In the genomic region with DNA sequence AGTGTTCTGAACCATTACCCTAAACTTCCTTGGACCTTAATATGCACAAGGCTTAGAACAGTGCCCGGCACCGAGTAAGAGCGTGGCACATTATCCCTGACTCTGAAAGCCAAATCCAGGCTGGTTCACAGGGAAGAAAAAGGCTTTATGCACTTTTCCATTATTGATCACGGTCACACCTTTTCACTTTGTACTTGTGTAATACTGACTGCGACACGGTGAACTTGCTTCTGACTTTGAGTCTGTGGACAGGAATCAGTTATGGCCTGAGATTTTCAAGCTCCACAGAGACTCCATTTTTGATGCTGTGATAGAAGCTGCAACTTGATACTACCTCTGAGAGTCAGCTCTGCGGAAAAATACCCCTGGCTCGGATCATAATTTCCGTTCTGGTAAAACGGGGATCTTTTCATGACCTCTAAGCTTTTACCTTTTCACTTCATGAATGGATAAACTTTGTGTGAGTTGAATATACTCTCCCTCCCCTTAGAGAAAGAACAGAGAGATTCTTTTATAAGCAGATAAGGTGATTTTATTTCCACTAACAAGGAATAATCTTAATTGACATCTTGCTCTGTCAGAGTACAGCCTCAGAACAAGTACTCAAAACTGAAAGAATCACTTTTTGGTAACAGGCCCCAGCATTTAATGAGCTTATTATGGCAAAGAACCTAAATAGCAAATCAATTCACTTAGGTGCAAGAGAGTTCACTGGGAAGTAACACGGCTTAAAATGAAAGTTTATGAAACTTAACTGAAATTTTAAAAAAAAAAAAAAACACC, we compare ENCODE assay signal across 15 cellular contexts.
DNase-seq lines count a peak whose midpoint lies in the region; ATAC-seq, FAIRE-seq and TF ChIP-seq lines count a peak whose summit lies in the region.
"Had no signal": no experiment of that assay in that cellular context is flagged by ENCODE, and none has a peak within 500 bp of the region (broad histone marks: within the 10 kb centered on the region; RNA-seq: fewer than 3 reads in every experiment).

No MANE protein-coding gene starts in this region.

- H3K36me3 Mint-ChIP-seq in activated T-helper 1 cell treated with anti-CD3 and anti-CD28 coated beads, Interleukin-12 subunit alpha, Interleukin-12 subunit beta, Interleukin-2, Interleukin-4 antibody, amounts not matched to agents 30 ng/mL and 10 ng/mL and 1 ng/mL, durations not matched to agents 14 hours and 24 hours and 36 hours (ENCODE audit: low read depth), result peaks cover 18% of the 10 kb centered on the region
- H3K36me3 Mint-ChIP-seq: stimulated activated effector memory CD8-positive, alpha-beta T cell treated with anti-CD3 and anti-CD28 coated beads, Interleukin-12 subunit alpha, Interleukin-12 subunit beta, amount 100 ng/mL, for 72 hours had no signal

- peaks cover 6% of the 10 kb centered on the region for H3K9me3 Mint-ChIP-seq in activated T-helper 1 cell treated with anti-CD3 and anti-CD28 coated beads, Interleukin-12 subunit alpha, Interleukin-12 subunit beta, Interleukin-2, Interleukin-4 antibody, amounts not matched to agents 30 ng/mL and 10 ng/mL and 1 ng/mL, durations not matched to agents 14 hours and 24 hours and 36 hours
- H3K9me3 Mint-ChIP-seq: stimulated activated effector memory CD8-positive, alpha-beta T cell treated with anti-CD3 and anti-CD28 coated beads, Interleukin-12 subunit alpha, Interleukin-12 subunit beta, amount 100 ng/mL, for 72 hours had no signal

- intact Hi-C loops in activated T-helper 1 cell treated with anti-CD3 and anti-CD28 coated beads, Interleukin-12 subunit alpha, Interleukin-12 subunit beta, Interleukin-2, Interleukin-4 antibody, amounts not matched to agents 30 ng/mL and 10 ng/mL and 1 ng/mL, durations not matched to agents 14 hours and 24 hours and 36 hours (cut with micrococcal nuclease), result loop anchor here (10.0 kb wide), 1 partner anchor 395 kb away; no protein-coding TSS in a partner anchor

- ATAC-seq in HG02885 (IDR thresholded peaks at IDR 0.05; ENCODE audit: poor library complexity, unreplicated experiment), result no peak
- ATAC-seq: left cardiac atrium; stimulated activated effector memory CD8-positive, alpha-beta T cell treated with anti-CD3 and anti-CD28 coated beads, Interleukin-12 subunit alpha, Interleukin-12 subunit beta, amount 100 ng/mL, for 72 hours had no signal

- peaks cover 4% of the 10 kb centered on the region for H3K79me1 ChIP-seq in mesendoderm (ENCODE audit: low read length)

- H3K79me2 ChIP-seq in mesendoderm (ENCODE audit: control insufficient read depth, insufficient read depth, low read length), result no peaks in the 10 kb centered on the region

- peak; percentile 53 for DNase-seq in activated CD4-positive, alpha-beta T cell treated with anti-CD3 and anti-CD28 coated beads for 48 hours
- no peak for DNase-seq in activated CD4-positive, alpha-beta T cell treated with anti-CD3 and anti-CD28 coated beads, Interleukin-2, amount 50 U/mL, for 1 hour
- no peak for DNase-seq in GM12891 (ENCODE audit: insufficient read length, low spot score)
- no peak for DNase-seq in activated T-helper 1 cell treated with anti-CD3 and anti-CD28 coated beads, Interleukin-12 subunit alpha, Interleukin-12 subunit beta, Interleukin-2, Interleukin-4 antibody, amounts not matched to agents 30 ng/mL and 10 ng/mL and 1 ng/mL, durations not matched to agents 14 hours and 24 hours and 36 hours (ENCODE audit: low spot score)
- no peak for DNase-seq in mesendoderm
- no peak for DNase-seq in NCI-H2081 treated with DMSO at 0.1 percent for 48 hours (lab: John Stamatoyannopoulos, UW)
- DNase-seq in D721Med (ENCODE audit: insufficient read length, low spot score), result no peak
- DNase-seq: ACHN, GDM1, hippocampal formation, left cardiac atrium, SHP77 had no signal

- H3K27me3 Mint-ChIP-seq in activated T-helper 1 cell treated with anti-CD3 and anti-CD28 coated beads, Interleukin-12 subunit alpha, Interleukin-12 subunit beta, Interleukin-2, Interleukin-4 antibody, amounts not matched to agents 30 ng/mL and 10 ng/mL and 1 ng/mL, durations not matched to agents 14 hours and 24 hours and 36 hours (ENCODE audit: insufficient read depth), result no peaks in the 10 kb centered on the region

- H3K9ac ChIP-seq in mesendoderm (ENCODE audit: low read length), result no peak overlapping the region

- no peak for TF ChIP-seq CTCF in D721Med (IDR thresholded peaks at IDR 0.05; ENCODE audit: insufficient read depth, missing control alignments)

- no peak overlapping the region for H4K8ac ChIP-seq in mesendoderm (ENCODE audit: low read depth, low read length)

- H3K4me3 ChIP-seq in mesendoderm (ENCODE audit: low read length), result no peak overlapping the region
- H3K4me3 ChIP-seq: vagina had no signal

- H3K27ac Mint-ChIP-seq in activated T-helper 1 cell treated with anti-CD3 and anti-CD28 coated beads, Interleukin-12 subunit alpha, Interleukin-12 subunit beta, Interleukin-2, Interleukin-4 antibody, amounts not matched to agents 30 ng/mL and 10 ng/mL and 1 ng/mL, durations not matched to agents 14 hours and 24 hours and 36 hours, result peak overlapping the region; percentile 49
- H3K27ac Mint-ChIP-seq: stimulated activated effector memory CD8-positive, alpha-beta T cell treated with anti-CD3 and anti-CD28 coated beads, Interleukin-12 subunit alpha, Interleukin-12 subunit beta, amount 100 ng/mL, for 72 hours had no signal

- peak overlapping the region; percentile 6 for H3K56ac ChIP-seq in mesendoderm (ENCODE audit: low read length)

- H3K4me1 Mint-ChIP-seq in activated T-helper 1 cell treated with anti-CD3 and anti-CD28 coated beads, Interleukin-12 subunit alpha, Interleukin-12 subunit beta, Interleukin-2, Interleukin-4 antibody, amounts not matched to agents 30 ng/mL and 10 ng/mL and 1 ng/mL, durations not matched to agents 14 hours and 24 hours and 36 hours (ENCODE audit: low read depth), result peaks cover 76% of the 10 kb centered on the region

- peaks cover 8% of the 10 kb centered on the region for H3K4me1 ChIP-seq in mesendoderm (ENCODE audit: control insufficient read depth, low read depth, low read length)

- no peak overlapping the region for H4K5ac ChIP-seq in mesendoderm (ENCODE audit: low read length)

- H2BK5ac ChIP-seq in mesendoderm (ENCODE audit: low read length), result peak overlapping the region; percentile 21

- H2BK120ac ChIP-seq in mesendoderm (ENCODE audit: low read depth, low read length), result peak overlapping the region; percentile 61

- no peak for TF ChIP-seq POLR2A in GM12891 (IDR thresholded peaks at IDR 0.05; ENCODE audit: low read depth, low read length)

- peak overlapping the region; percentile 35 for H3K4me3 Mint-ChIP-seq in activated T-helper 1 cell treated with anti-CD3 and anti-CD28 coated beads, Interleukin-12 subunit alpha, Interleukin-12 subunit beta, Interleukin-2, Interleukin-4 antibody, amounts not matched to agents 30 ng/mL and 10 ng/mL and 1 ng/mL, durations not matched to agents 14 hours and 24 hours and 36 hours
- H3K4me3 Mint-ChIP-seq: stimulated activated effector memory CD8-positive, alpha-beta T cell treated with anti-CD3 and anti-CD28 coated beads, Interleukin-12 subunit alpha, Interleukin-12 subunit beta, amount 100 ng/mL, for 72 hours had no signal

- FAIRE-seq in GM12891 (lab: Jason Lieb, UNC), result peak; percentile 20
- FAIRE-seq in D721Med (lab: Jason Lieb, UNC), result no peak

- H3K36me3 ChIP-seq in mesendoderm (ENCODE audit: control insufficient read depth, insufficient read depth, low read length), result no peaks in the 10 kb centered on the region
- H3K36me3 ChIP-seq: vagina had no signal

- no peak overlapping the region for H3K4me2 ChIP-seq in mesendoderm (ENCODE audit: low read length)

- H3K18ac ChIP-seq in mesendoderm (ENCODE audit: low read length), result peak overlapping the region; percentile 97

- no peak overlapping the region for H3K27ac ChIP-seq in mesendoderm (ENCODE audit: low read depth, low read length)
- H3K27ac ChIP-seq: vagina had no signal

- H2AK5ac ChIP-seq in mesendoderm (ENCODE audit: low read length), result peak overlapping the region; percentile 2

- no peaks in the 10 kb centered on the region for H3K27me3 ChIP-seq in mesendoderm (ENCODE audit: insufficient read depth, low read length, poor library complexity)
- H3K27me3 ChIP-seq: vagina had no signal

- H3K23ac ChIP-seq in mesendoderm (ENCODE audit: low read length), result no peak overlapping the region

- WGBS in mesendoderm (ENCODE audit: extremely low coverage, insufficient coverage, low lambda C conversion rate), result no CpG with 5 or more reads among the region's 11 CpGs

- H2BK15ac ChIP-seq in mesendoderm (replicated peaks; ENCODE audit: low read depth), result peak overlapping the region; percentile 75

- peak overlapping the region; percentile 70 for H3K4ac ChIP-seq in mesendoderm (ENCODE audit: low read depth, low read length)

TF ChIP-seq in GM12891, 5 proteins besides CTCF, POLR2A, EP300 and RAD21:
- TF ChIP-seq TAF1 (IDR thresholded peaks at IDR 0.05; ENCODE audit: low read depth, low read length), result no peak
- no peak for TF ChIP-seq POU2F2 (IDR thresholded peaks at IDR 0.05; ENCODE audit: low read depth, low read length)
- no peak for TF ChIP-seq POLR2AphosphoS5 (IDR thresholded peaks at IDR 0.05; ENCODE audit: low read depth, low read length)
- no peak for TF ChIP-seq PAX5 (IDR thresholded peaks at IDR 0.05; ENCODE audit: insufficient read depth, low read length, severe bottlenecking)
- no peak for TF ChIP-seq SPI1 (IDR thresholded peaks at IDR 0.05; ENCODE audit: low read depth, low read length)
